ENCODE assay signal across 2 cellular contexts in the genomic region with DNA sequence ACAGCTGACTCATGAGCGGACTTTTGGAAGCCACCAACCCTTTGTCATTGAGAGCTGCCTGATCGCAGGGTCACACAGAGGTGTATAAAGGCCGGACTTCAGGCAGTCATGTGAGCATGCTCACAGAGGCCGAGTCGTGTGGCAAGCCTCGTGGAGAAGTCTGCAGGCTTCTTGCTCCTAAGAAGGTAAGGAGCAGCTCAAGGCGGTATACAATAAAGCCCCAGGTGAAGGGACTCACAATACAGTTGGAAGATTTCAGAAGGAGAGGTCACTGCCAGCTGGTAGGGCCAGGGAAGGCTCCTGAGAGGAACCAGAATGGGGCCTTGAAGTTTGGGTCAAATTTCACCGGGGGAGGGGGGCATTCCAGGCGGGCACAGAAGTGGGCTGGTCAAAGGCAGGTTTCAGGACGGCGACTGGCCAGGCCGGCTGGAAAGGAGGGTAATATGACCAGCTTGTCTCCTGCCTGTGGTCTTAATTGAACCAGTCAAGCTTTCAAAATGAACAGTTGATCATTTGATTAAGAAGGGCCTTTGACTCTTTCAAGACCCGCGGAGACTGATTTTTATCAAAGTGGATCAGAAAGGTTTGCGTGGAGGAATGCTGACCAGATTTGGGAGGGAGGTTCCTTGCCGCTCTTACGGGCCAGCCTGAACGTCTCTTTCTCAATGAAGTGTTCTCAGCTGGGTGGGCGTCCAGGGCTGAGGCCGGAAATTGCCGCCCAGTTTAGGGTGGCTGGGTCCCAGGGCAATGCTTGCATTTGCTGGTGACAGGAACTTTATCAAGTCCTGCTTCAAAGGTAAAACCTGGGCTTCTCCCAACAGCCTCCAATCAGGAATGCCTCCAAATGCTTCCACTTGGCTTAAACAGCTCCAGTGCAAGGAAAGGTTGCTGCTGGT.
TF ChIP-seq lines count a peak whose summit lies in the region.

No MANE protein-coding gene starts in this region.

TF ChIP-seq in Ishikawa, 13 proteins besides CTCF, POLR2A, EP300 and RAD21 (continued from another document):
- TF ChIP-seq, protein P1, sequence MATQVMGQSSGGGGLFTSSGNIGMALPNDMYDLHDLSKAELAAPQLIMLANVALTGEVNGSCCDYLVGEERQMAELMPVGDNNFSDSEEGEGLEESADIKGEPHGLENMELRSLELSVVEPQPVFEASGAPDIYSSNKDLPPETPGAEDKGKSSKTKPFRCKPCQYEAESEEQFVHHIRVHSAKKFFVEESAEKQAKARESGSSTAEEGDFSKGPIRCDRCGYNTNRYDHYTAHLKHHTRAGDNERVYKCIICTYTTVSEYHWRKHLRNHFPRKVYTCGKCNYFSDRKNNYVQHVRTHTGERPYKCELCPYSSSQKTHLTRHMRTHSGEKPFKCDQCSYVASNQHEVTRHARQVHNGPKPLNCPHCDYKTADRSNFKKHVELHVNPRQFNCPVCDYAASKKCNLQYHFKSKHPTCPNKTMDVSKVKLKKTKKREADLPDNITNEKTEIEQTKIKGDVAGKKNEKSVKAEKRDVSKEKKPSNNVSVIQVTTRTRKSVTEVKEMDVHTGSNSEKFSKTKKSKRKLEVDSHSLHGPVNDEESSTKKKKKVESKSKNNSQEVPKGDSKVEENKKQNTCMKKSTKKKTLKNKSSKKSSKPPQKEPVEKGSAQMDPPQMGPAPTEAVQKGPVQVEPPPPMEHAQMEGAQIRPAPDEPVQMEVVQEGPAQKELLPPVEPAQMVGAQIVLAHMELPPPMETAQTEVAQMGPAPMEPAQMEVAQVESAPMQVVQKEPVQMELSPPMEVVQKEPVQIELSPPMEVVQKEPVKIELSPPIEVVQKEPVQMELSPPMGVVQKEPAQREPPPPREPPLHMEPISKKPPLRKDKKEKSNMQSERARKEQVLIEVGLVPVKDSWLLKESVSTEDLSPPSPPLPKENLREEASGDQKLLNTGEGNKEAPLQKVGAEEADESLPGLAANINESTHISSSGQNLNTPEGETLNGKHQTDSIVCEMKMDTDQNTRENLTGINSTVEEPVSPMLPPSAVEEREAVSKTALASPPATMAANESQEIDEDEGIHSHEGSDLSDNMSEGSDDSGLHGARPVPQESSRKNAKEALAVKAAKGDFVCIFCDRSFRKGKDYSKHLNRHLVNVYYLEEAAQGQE (IDR thresholded peaks at IDR 0.05; ENCODE audit: low read depth) = no peak
- TF ChIP-seq CEBPB (IDR thresholded peaks at IDR 0.05) (no peak), YY1 (IDR thresholded peaks at IDR 0.05; ENCODE audit: low read depth) (no peak), FOXM1 (IDR thresholded peaks at IDR 0.05; ENCODE audit: borderline replicate concordance, low read depth) (peak; percentile 78), EGR1 (IDR thresholded peaks at IDR 0.05) (0 out of 2 replicates have a peak, but pooled peaks have one; percentile 8), CREB1 (IDR thresholded peaks at IDR 0.05; ENCODE audit: low read depth) (no peak), TCF12 (IDR thresholded peaks at IDR 0.05; ENCODE audit: low read depth) (peak; percentile 90), NFIC (IDR thresholded peaks at IDR 0.05) (no peak), TEAD4 (IDR thresholded peaks at IDR 0.05) (peak; percentile 90)
- TF ChIP-seq, protein P2, sequence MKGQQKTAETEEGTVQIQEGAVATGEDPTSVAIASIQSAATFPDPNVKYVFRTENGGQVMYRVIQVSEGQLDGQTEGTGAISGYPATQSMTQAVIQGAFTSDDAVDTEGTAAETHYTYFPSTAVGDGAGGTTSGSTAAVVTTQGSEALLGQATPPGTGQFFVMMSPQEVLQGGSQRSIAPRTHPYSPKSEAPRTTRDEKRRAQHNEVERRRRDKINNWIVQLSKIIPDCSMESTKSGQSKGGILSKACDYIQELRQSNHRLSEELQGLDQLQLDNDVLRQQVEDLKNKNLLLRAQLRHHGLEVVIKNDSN (IDR thresholded peaks at IDR 0.05) = peak; percentile 44
- TF ChIP-seq, protein P3, sequence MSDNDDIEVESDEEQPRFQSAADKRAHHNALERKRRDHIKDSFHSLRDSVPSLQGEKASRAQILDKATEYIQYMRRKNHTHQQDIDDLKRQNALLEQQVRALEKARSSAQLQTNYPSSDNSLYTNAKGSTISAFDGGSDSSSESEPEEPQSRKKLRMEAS (IDR thresholded peaks at IDR 0.05) = peak; percentile 84

TF ChIP-seq in SK-N-SH treated with all-trans-retinoic acid at 6 μM for 48 hours, 23 proteins besides CTCF, POLR2A, EP300 and RAD21:
- TF ChIP-seq, protein P4, sequence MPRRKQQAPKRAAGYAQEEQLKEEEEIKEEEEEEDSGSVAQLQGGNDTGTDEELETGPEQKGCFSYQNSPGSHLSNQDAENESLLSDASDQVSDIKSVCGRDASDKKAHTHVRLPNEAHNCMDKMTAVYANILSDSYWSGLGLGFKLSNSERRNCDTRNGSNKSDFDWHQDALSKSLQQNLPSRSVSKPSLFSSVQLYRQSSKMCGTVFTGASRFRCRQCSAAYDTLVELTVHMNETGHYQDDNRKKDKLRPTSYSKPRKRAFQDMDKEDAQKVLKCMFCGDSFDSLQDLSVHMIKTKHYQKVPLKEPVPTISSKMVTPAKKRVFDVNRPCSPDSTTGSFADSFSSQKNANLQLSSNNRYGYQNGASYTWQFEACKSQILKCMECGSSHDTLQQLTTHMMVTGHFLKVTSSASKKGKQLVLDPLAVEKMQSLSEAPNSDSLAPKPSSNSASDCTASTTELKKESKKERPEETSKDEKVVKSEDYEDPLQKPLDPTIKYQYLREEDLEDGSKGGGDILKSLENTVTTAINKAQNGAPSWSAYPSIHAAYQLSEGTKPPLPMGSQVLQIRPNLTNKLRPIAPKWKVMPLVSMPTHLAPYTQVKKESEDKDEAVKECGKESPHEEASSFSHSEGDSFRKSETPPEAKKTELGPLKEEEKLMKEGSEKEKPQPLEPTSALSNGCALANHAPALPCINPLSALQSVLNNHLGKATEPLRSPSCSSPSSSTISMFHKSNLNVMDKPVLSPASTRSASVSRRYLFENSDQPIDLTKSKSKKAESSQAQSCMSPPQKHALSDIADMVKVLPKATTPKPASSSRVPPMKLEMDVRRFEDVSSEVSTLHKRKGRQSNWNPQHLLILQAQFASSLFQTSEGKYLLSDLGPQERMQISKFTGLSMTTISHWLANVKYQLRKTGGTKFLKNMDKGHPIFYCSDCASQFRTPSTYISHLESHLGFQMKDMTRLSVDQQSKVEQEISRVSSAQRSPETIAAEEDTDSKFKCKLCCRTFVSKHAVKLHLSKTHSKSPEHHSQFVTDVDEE (CRISPR knock-in tag; IDR thresholded peaks at IDR 0.05) = no peak
- TF ChIP-seq CSDC2 (CRISPR knock-in tag; IDR thresholded peaks at IDR 0.05) (no peak), TOX (CRISPR knock-in tag; IDR thresholded peaks at IDR 0.05; ENCODE audit: borderline replicate concordance) (no peak), ZC3H10 (CRISPR knock-in tag; IDR thresholded peaks at IDR 0.05) (no peak), ZFP3 (CRISPR knock-in tag; IDR thresholded peaks at IDR 0.05) (no peak), ZNF8 (CRISPR knock-in tag; IDR thresholded peaks at IDR 0.05) (no peak), ZNF565 (CRISPR knock-in tag; conservative IDR thresholded peaks at IDR 0.05; ENCODE audit: low read depth) (no peak), SNAI2 (CRISPR knock-in tag; IDR thresholded peaks at IDR 0.05) (no peak), GLIS3 (CRISPR knock-in tag; IDR thresholded peaks at IDR 0.05) (no peak), ZNF70 (CRISPR knock-in tag; IDR thresholded peaks at IDR 0.05) (no peak), ISL1 (CRISPR knock-in tag; IDR thresholded peaks at IDR 0.05) (no peak), TCF4 (CRISPR knock-in tag; IDR thresholded peaks at IDR 0.05; ENCODE audit: borderline replicate concordance) (no peak), PPARA (CRISPR knock-in tag; IDR thresholded peaks at IDR 0.05; ENCODE audit: borderline replicate concordance) (no peak)
- TF ChIP-seq, protein P5, sequence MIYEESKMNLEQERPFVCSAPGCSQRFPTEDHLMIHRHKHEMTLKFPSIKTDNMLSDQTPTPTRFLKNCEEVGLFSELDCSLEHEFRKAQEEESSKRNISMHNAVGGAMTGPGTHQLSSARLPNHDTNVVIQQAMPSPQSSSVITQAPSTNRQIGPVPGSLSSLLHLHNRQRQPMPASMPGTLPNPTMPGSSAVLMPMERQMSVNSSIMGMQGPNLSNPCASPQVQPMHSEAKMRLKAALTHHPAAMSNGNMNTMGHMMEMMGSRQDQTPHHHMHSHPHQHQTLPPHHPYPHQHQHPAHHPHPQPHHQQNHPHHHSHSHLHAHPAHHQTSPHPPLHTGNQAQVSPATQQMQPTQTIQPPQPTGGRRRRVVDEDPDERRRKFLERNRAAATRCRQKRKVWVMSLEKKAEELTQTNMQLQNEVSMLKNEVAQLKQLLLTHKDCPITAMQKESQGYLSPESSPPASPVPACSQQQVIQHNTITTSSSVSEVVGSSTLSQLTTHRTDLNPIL (CRISPR knock-in tag; IDR thresholded peaks at IDR 0.05; ENCODE audit: low read depth) = no peak
- TF ChIP-seq, protein P6, sequence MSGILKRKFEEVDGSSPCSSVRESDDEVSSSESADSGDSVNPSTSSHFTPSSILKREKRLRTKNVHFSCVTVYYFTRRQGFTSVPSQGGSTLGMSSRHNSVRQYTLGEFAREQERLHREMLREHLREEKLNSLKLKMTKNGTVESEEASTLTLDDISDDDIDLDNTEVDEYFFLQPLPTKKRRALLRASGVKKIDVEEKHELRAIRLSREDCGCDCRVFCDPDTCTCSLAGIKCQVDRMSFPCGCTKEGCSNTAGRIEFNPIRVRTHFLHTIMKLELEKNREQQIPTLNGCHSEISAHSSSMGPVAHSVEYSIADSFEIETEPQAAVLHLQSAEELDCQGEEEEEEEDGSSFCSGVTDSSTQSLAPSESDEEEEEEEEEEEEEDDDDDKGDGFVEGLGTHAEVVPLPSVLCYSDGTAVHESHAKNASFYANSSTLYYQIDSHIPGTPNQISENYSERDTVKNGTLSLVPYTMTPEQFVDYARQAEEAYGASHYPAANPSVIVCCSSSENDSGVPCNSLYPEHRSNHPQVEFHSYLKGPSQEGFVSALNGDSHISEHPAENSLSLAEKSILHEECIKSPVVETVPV (CRISPR knock-in tag; IDR thresholded peaks at IDR 0.05) = no peak
- TF ChIP-seq, protein P7, sequence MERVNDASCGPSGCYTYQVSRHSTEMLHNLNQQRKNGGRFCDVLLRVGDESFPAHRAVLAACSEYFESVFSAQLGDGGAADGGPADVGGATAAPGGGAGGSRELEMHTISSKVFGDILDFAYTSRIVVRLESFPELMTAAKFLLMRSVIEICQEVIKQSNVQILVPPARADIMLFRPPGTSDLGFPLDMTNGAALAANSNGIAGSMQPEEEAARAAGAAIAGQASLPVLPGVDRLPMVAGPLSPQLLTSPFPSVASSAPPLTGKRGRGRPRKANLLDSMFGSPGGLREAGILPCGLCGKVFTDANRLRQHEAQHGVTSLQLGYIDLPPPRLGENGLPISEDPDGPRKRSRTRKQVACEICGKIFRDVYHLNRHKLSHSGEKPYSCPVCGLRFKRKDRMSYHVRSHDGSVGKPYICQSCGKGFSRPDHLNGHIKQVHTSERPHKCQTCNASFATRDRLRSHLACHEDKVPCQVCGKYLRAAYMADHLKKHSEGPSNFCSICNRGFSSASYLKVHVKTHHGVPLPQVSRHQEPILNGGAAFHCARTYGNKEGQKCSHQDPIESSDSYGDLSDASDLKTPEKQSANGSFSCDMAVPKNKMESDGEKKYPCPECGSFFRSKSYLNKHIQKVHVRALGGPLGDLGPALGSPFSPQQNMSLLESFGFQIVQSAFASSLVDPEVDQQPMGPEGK (CRISPR knock-in tag; IDR thresholded peaks at IDR 0.05; ENCODE audit: borderline replicate concordance) = no peak
